2 cellular contexts compared by ENCODE assay signal in genomic region chr17:43707184-43707583, GRCh38.
TF ChIP-seq lines count a peak whose summit lies in the region.

No MANE protein-coding gene starts in this region.

TF ChIP-seq in HepG2, 621 proteins besides CTCF, POLR2A, EP300 and RAD21:
- TF ChIP-seq ZNF530 (CRISPR knock-in tag; IDR thresholded peaks at IDR 0.05; ENCODE audit: low read depth) (no peak), ZNF629 (CRISPR knock-in tag; conservative IDR thresholded peaks at IDR 0.05) (peak; percentile 70)

TF ChIP-seq in K562, 482 proteins besides CTCF, POLR2A, EP300 and RAD21:
- peak; percentile 80 for TF ChIP-seq RBM25 (IDR thresholded peaks at IDR 0.05; ENCODE audit: low read depth, low read length, severe bottlenecking)
- no peak for TF ChIP-seq NFIC (IDR thresholded peaks at IDR 0.05)
- TF ChIP-seq XRCC5 (IDR thresholded peaks at IDR 0.05; ENCODE audit: low read depth, low read length) = no peak
- no peak for TF ChIP-seq MCM5 (IDR thresholded peaks at IDR 0.05; ENCODE audit: low read depth)
- 0 out of 2 replicates have a peak, but pooled peaks have one; percentile 9 for TF ChIP-seq BCOR (IDR thresholded peaks at IDR 0.05)
